In the genomic region with DNA sequence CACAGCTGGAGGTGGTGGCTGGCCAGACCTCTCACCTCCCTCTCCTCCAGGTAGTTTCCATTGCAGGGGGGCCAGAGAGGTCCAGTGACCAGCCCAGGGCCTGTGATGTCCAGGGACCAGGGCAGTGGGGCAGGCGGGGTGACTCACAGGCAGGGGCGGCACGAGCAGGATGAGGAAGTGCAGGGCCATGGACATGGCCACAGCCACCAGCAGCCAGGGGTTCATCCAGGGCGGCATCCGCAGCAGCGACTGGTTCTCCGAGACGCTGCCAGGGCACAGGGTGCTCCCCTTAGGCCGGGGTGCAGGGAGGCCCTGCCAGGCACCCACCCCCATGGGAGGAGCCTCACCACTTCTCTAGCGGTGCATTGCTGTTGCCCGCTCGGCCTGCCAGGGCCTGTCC, we compare ENCODE assay signal across 1 cellular context.
TF ChIP-seq lines count a peak whose summit lies in the region.

No MANE protein-coding gene starts in this region.

TF ChIP-seq in IMR-90, 13 proteins besides CTCF, POLR2A, EP300 and RAD21:
- no peak for TF ChIP-seq BHLHE40 (IDR thresholded peaks at IDR 0.05; ENCODE audit: low read depth, low read length)
- TF ChIP-seq MAZ (IDR thresholded peaks at IDR 0.05; ENCODE audit: borderline replicate concordance, low read depth, low read length), result no peak
- TF ChIP-seq MXI1 (IDR thresholded peaks at IDR 0.05; ENCODE audit: borderline replicate concordance, low read depth, low read length), result no peak
